ENCODE assay signal across 15 cellular contexts in genomic region chr20:38812915-38813573, GRCh38. TPM values are rescaled to one million over a fixed set of nuclear protein-coding genes. Genes with fewer than 3 reads are reported as not detected.
A peak's percentile ranks its signal among the peaks of the same experiment; 100 is the strongest.
DNase-seq lines count a peak whose midpoint lies in the region; ATAC-seq and TF ChIP-seq lines count a peak whose summit lies in the region.
"Had no signal": no experiment of that assay in that cellular context is flagged by ENCODE, and none has a peak within 500 bp of the region (broad histone marks: within the 10 kb centered on the region; RNA-seq: fewer than 3 reads in every experiment).

No MANE protein-coding gene starts in this region.

- CTCF ChIA-PET in HEK293 (lab: Yijun Ruan, JAX), result no interaction called here

- H3K27me3 Mint-ChIP-seq in activated T-cell treated with anti-CD3 and anti-CD28 coated beads, Interleukin-2, amount 50 U/mL, for 72 hours (ENCODE audit: low read depth), result no peaks in the 10 kb centered on the region
- no peaks in the 10 kb centered on the region for H3K27me3 Mint-ChIP-seq in activated T-helper 17 cell treated with anti-CD3 and anti-CD28 coated beads, Interleukin-2, amount 50 U/mL, for 72 hours
- no peaks in the 10 kb centered on the region for H3K27me3 Mint-ChIP-seq in naive thymus-derived CD8-positive, alpha-beta T cell

- peak overlapping the region; percentile 39 for H3K27ac Mint-ChIP-seq in activated T-cell treated with anti-CD3 and anti-CD28 coated beads, Interleukin-2, amount 50 U/mL, for 72 hours
- peak overlapping the region; percentile 55 for H3K27ac Mint-ChIP-seq in activated T-helper 17 cell treated with anti-CD3 and anti-CD28 coated beads, Interleukin-2, amount 50 U/mL, for 72 hours
- peak overlapping the region in 8 of 10 donors; percentile 11 to 86 (median 70) for H3K27ac Mint-ChIP-seq in naive thymus-derived CD8-positive, alpha-beta T cell

- no peak overlapping the region for H3K4me3 ChIP-seq in HEK293 (ENCODE audit: low read depth, low read length)
- H3K4me3 ChIP-seq: colonic mucosa had no signal

- H3K4me3 Mint-ChIP-seq in activated T-cell treated with anti-CD3 and anti-CD28 coated beads, Interleukin-2, amount 50 U/mL, for 72 hours, result no peak overlapping the region
- peak overlapping the region; percentile 7 for H3K4me3 Mint-ChIP-seq in activated T-helper 17 cell treated with anti-CD3 and anti-CD28 coated beads, Interleukin-2, amount 50 U/mL, for 72 hours
- H3K4me3 Mint-ChIP-seq in naive thymus-derived CD8-positive, alpha-beta T cell, result no peak overlapping the region

- H3K27ac ChIP-seq in HEK293 (ENCODE audit: extremely low read depth, low read depth, low read length), result no peak overlapping the region
- H3K27ac ChIP-seq: colonic mucosa had no signal

- peak in 1 of 2 donors; percentile 5 for ATAC-seq in activated T-cell treated with anti-CD3 and anti-CD28 coated beads, Interleukin-2, amount 50 U/mL, for 72 hours (replicated peaks in 1 of 2)
- no peak for ATAC-seq in activated T-helper 17 cell treated with anti-CD3 and anti-CD28 coated beads, Interleukin-2, amount 50 U/mL, for 72 hours (replicated peaks)
- ATAC-seq in naive thymus-derived CD8-positive, alpha-beta T cell, result peak in 1 of 2 donors; percentile 17
- ATAC-seq in GM19023 (IDR thresholded peaks at IDR 0.05; ENCODE audit: unreplicated experiment), result no peak
- no peak for ATAC-seq in HG03097 (IDR thresholded peaks at IDR 0.05; ENCODE audit: low FRiP score, unreplicated experiment)

- POLR2A ChIA-PET in HEK293 (lab: Yijun Ruan, JAX), result no interaction called here
- POLR2A ChIA-PET in naive thymus-derived CD8-positive, alpha-beta T cell (lab: Charles Lee), result no interaction called here

- no peak for DNase-seq in activated T-cell treated with anti-CD3 and anti-CD28 coated beads, Interleukin-2, amount 50 U/mL, for 72 hours
- DNase-seq in activated T-cell treated with anti-CD3 and anti-CD28 coated beads for 4 hours (no peak), COR-L47 (lab: John Stamatoyannopoulos, UW) (no peak)
- no peak for DNase-seq in naive thymus-derived CD8-positive, alpha-beta T cell
- DNase-seq: activated gamma-delta T cell treated with Interleukin-2 at 50 U/mL for 16 hours, Calu3, colonic mucosa, erythroblast, HCEC 1CT, mammary epithelial cell, NCI-H446 treated with DMSO at 0.1 percent for 48 hours had no signal

- H3K9me3 Mint-ChIP-seq in activated T-cell treated with anti-CD3 and anti-CD28 coated beads, Interleukin-2, amount 50 U/mL, for 72 hours, result no peaks in the 10 kb centered on the region
- no peaks in the 10 kb centered on the region for H3K9me3 Mint-ChIP-seq in activated T-helper 17 cell treated with anti-CD3 and anti-CD28 coated beads, Interleukin-2, amount 50 U/mL, for 72 hours
- no peaks in the 10 kb centered on the region for H3K9me3 Mint-ChIP-seq in naive thymus-derived CD8-positive, alpha-beta T cell

- peaks cover 17 to 43% of the 10 kb centered on the region in 2 donors for H3K36me3 Mint-ChIP-seq in activated T-cell treated with anti-CD3 and anti-CD28 coated beads, Interleukin-2, amount 50 U/mL, for 72 hours (ENCODE audit: insufficient read depth in 2 of 2)
- H3K36me3 Mint-ChIP-seq in activated T-helper 17 cell treated with anti-CD3 and anti-CD28 coated beads, Interleukin-2, amount 50 U/mL, for 72 hours (ENCODE audit: low read depth), result peaks cover 98% of the 10 kb centered on the region
- peaks cover 0 to 20% (median 13%) of the 10 kb centered on the region in 3 donors for H3K36me3 Mint-ChIP-seq in naive thymus-derived CD8-positive, alpha-beta T cell

- H3K4me1 ChIP-seq in HEK293 (ENCODE audit: control insufficient read depth, insufficient read depth, low read length), result no peaks in the 10 kb centered on the region
- H3K4me1 ChIP-seq: colonic mucosa had no signal

- no peak for TF ChIP-seq CTCF in HEK293 (tag by site-specific recombination; IDR thresholded peaks at IDR 0.05)

- H3K9me3 ChIP-seq in HEK293 (ENCODE audit: control insufficient read depth, insufficient read depth, low read depth, low read length), result no peaks in the 10 kb centered on the region
- H3K9me3 ChIP-seq: colonic mucosa had no signal

- H3K4me1 Mint-ChIP-seq in activated T-cell treated with anti-CD3 and anti-CD28 coated beads, Interleukin-2, amount 50 U/mL, for 72 hours (ENCODE audit: low read depth), result peaks cover 92% of the 10 kb centered on the region
- peaks cover 76% of the 10 kb centered on the region for H3K4me1 Mint-ChIP-seq in activated T-helper 17 cell treated with anti-CD3 and anti-CD28 coated beads, Interleukin-2, amount 50 U/mL, for 72 hours
- H3K4me1 Mint-ChIP-seq in naive thymus-derived CD8-positive, alpha-beta T cell, result peaks cover 31 to 93% (median 78%) of the 10 kb centered on the region in 4 donors

- no peaks in the 10 kb centered on the region for H3K36me3 ChIP-seq in HEK293 (ENCODE audit: control insufficient read depth in 2 of 2, insufficient read depth in 1 of 2, low read length in 2 of 2)
- H3K36me3 ChIP-seq: colonic mucosa had no signal

TF ChIP-seq in HEK293, 187 proteins besides CTCF, POLR2A, EP300 and RAD21:
- peak; percentile 34; the same call in 1 of the 2 replicates for TF ChIP-seq ZBTB20 (tag by site-specific recombination; IDR thresholded peaks at IDR 0.05)
- TF ChIP-seq ZNF558 (tag by site-specific recombination; IDR thresholded peaks at IDR 0.05), result no peak

RNA-seq across cellular contexts. Expression of gene PPP1R16B, which starts 7.5 kb away (rescaled TPM):
- total RNA-seq in activated T-cell treated with anti-CD3 and anti-CD28 coated beads, Interleukin-2, amount 50 U/mL, for 72 hours, result 100 to 1,000 TPM; 143 to 184 TPM
- 10 to 100 TPM; 77.2 to 79.5 TPM for total RNA-seq in activated T-helper 17 cell treated with anti-CD3 and anti-CD28 coated beads, Interleukin-2, amount 50 U/mL, for 72 hours
- 10 to 100 TPM; 31.4 to 33.6 TPM for total RNA-seq in naive thymus-derived CD8-positive, alpha-beta T cell
- 10 to 100 TPM in 2 of 3 donors, 1 to 10 TPM in 1; 9.7 to 15.6 (median 13.4) TPM for polyA plus RNA-seq in naive thymus-derived CD8-positive, alpha-beta T cell
- total RNA-seq: Calu3 had no signal
- polyA plus RNA-seq: mammary epithelial cell had no signal
